In the genomic region with DNA sequence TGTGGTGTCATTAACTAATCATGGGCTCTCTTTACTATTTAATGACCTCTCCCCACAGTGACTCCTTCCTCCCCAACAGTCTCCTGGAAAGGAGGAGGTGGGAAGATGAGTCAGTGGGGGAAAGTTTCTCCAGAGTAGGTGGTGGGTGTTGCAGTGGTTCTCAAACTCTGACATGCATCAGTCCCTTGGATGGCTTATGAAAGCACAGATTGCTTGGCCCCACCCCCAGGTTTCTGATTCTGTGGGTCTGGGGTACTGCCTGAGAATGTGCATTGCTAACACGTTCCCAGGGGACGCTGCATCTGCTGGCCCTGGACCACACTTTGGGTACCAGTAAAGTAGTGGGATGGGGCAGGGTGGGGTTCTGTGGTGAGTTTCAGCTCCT, we compare ENCODE assay signal across 8 cellular contexts. TPM values are rescaled to one million over a fixed set of nuclear protein-coding genes. Genes with fewer than 3 reads are reported as not detected.
A peak's percentile ranks its signal among the peaks of the same experiment; 100 is the strongest.
DNase-seq lines count a peak whose midpoint lies in the region; ATAC-seq and TF ChIP-seq lines count a peak whose summit lies in the region.

No MANE protein-coding gene starts in this region.

- 93 to 97% methylated on average over 2 of the region's 2 CpGs for WGBS in aorta, 2 donors

- H3K27ac ChIP-seq in CD8-positive, alpha-beta memory T cell (ENCODE audit: low read depth, low read length): no peak overlapping the region
- H3K27ac ChIP-seq in aorta (ENCODE audit: low read depth in 1 of 2, low read length in 2 of 2) (no peak overlapping the region), A673 (ENCODE audit: low read depth, low read length, poor library complexity, severe bottlenecking) (no peak overlapping the region)

- no peak for DNase-seq in CD8-positive, alpha-beta memory T cell
- no peak for DNase-seq in Jurkat, Clone E6-1 (ENCODE audit: low read depth, low spot score)
- DNase-seq in amniotic epithelial cell (ENCODE audit: low read depth) (peak; percentile 89), renal cortical epithelial cell (ENCODE audit: low read depth) (peak; percentile 89), aorta (no peak), AG08396 (ENCODE audit: low spot score) (no peak), A673 (ENCODE audit: low spot score) (no peak)

- no peak for ATAC-seq in aorta (ENCODE audit: low FRiP score)
- ATAC-seq in HG03280 (IDR thresholded peaks at IDR 0.05; ENCODE audit: unreplicated experiment): no peak

- H3K27me3 ChIP-seq in CD8-positive, alpha-beta memory T cell (ENCODE audit: insufficient read depth, low read length, poor library complexity, severe bottlenecking): no peaks in the 10 kb centered on the region
- no peaks in the 10 kb centered on the region for H3K27me3 ChIP-seq in aorta (ENCODE audit: control insufficient read depth in 1 of 2, insufficient read depth in 2 of 2, low read length in 1 of 2)
- H3K27me3 ChIP-seq in A673 (replicated peaks; ENCODE audit: insufficient read depth, low read depth, low read length, poor library complexity): no peaks in the 10 kb centered on the region

- intact Hi-C loops in aorta (cut with DNase I) (no loop called here), A673 (cut with micrococcal nuclease; ENCODE audit: unreplicated experiment) (no loop called here)

- H3K27ac Mint-ChIP-seq in CD8-positive, alpha-beta memory T cell: peak overlapping the region in 5 of 8 donors; percentile 43 to 93 (median 72)

- peaks cover 66 to 90% (median 79%) of the 10 kb centered on the region in 3 donors for H3K4me1 Mint-ChIP-seq in CD8-positive, alpha-beta memory T cell

- POLR2A ChIA-PET in CD8-positive, alpha-beta memory T cell (lab: Charles Lee): no interaction called here
- POLR2A ChIA-PET in A673 (lab: Charles Lee; ENCODE audit: low non-redundant PET): no interaction called here

- H3K36me3 ChIP-seq in CD8-positive, alpha-beta memory T cell (ENCODE audit: insufficient read depth, low read length): no peaks in the 10 kb centered on the region
- no peaks in the 10 kb centered on the region for H3K36me3 ChIP-seq in aorta (ENCODE audit: control insufficient read depth in 1 of 2, insufficient read depth in 2 of 2, low read length in 1 of 2)
- H3K36me3 ChIP-seq in A673 (ENCODE audit: insufficient read depth, low read length, poor library complexity, severe bottlenecking): no peaks in the 10 kb centered on the region

- CTCF ChIA-PET in CD8-positive, alpha-beta memory T cell (lab: Charles Lee): interaction anchor here (1.1 to 1.7 kb wide), 3 partner anchors 10 to 42 kb away, joined by 3 to 4 read pairs (median 3); partner anchors contain the start of gene CD82
- CTCF ChIA-PET in A673 (lab: Charles Lee): no interaction called here

- no peaks in the 10 kb centered on the region for H3K9me3 ChIP-seq in CD8-positive, alpha-beta memory T cell (ENCODE audit: low read length)
- H3K9me3 ChIP-seq in aorta (ENCODE audit: control insufficient read depth, low read length) (no peaks in the 10 kb centered on the region), A673 (ENCODE audit: low read depth, low read length, poor library complexity, severe bottlenecking) (no peaks in the 10 kb centered on the region)

- TF ChIP-seq CTCF in A673 (conservative IDR thresholded peaks at IDR 0.05; ENCODE audit: low read depth, low read length): no peak

- H3K9me3 Mint-ChIP-seq in CD8-positive, alpha-beta memory T cell: no peaks in the 10 kb centered on the region

- peak overlapping the region in 6 of 7 donors; percentile 49 to 77 (median 70) for H3K4me3 Mint-ChIP-seq in CD8-positive, alpha-beta memory T cell

- H3K4me1 ChIP-seq in CD8-positive, alpha-beta memory T cell (ENCODE audit: insufficient read depth, low read length): peaks cover 90% of the 10 kb centered on the region
- H3K4me1 ChIP-seq in aorta (ENCODE audit: control insufficient read depth in 1 of 2, insufficient read depth in 2 of 2, low read length in 2 of 2) (no peaks in the 10 kb centered on the region), A673 (ENCODE audit: insufficient read depth, low read length, poor library complexity, severe bottlenecking) (no peaks in the 10 kb centered on the region)

- H3K27me3 Mint-ChIP-seq in CD8-positive, alpha-beta memory T cell: peaks cover 0 to 1% of the 10 kb centered on the region in 2 donors

- BruUV-seq in A673 (replicated peaks; lab: Mats Ljungman, UMichigan): no TSS peak

- peaks cover 0 to 19% (median 4%) of the 10 kb centered on the region in 3 donors for H3K36me3 Mint-ChIP-seq in CD8-positive, alpha-beta memory T cell

- H3K4me3 ChIP-seq in CD8-positive, alpha-beta memory T cell (ENCODE audit: low read length): no peak overlapping the region
- peak overlapping the region; percentile 41 for H3K4me3 ChIP-seq in Jurkat, Clone E6-1 (ENCODE audit: low read length)
- H3K4me3 ChIP-seq in aorta (ENCODE audit: low read length in 2 of 2) (no peak overlapping the region), A673 (ENCODE audit: low read depth, low read length, poor library complexity, severe bottlenecking) (no peak overlapping the region)

RNA-seq across cellular contexts. Expression of gene CD82, which starts 9.8 kb away (rescaled TPM):
- 100 to 1,000 TPM; 356 to 388 TPM for total RNA-seq in CD8-positive, alpha-beta memory T cell
- 131 TPM for polyA plus RNA-seq in CD8-positive, alpha-beta memory T cell
- polyA plus RNA-seq in Jurkat, Clone E6-1 (2012; ENCODE audit: insufficient read depth, insufficient read length): 130 TPM
- total RNA-seq in renal cortical epithelial cell (22.3 and 49.7 TPM in 2 replicates), aorta (10 to 100 TPM; 44.1 to 64.6 TPM), A673 (2021) (8.2 and 16.0 TPM in 2 replicates)
- polyA plus RNA-seq in aorta: 10 to 100 TPM; 21.0 to 48.2 TPM

Comparison
In these comparisons a context has a peak if more than half of its experiments do, and no peak if none do; other contexts are left out.
1. DNase-seq: peak in amniotic epithelial cell (single experiment) and renal cortical epithelial cell (single experiment); none in CD8-positive, alpha-beta memory T cell (0 of 5), Jurkat, Clone E6-1 (single experiment), aorta (0 of 2), AG08396 (single experiment) and A673 (single experiment).